13 cellular contexts compared by ENCODE assay signal in the genomic region with DNA sequence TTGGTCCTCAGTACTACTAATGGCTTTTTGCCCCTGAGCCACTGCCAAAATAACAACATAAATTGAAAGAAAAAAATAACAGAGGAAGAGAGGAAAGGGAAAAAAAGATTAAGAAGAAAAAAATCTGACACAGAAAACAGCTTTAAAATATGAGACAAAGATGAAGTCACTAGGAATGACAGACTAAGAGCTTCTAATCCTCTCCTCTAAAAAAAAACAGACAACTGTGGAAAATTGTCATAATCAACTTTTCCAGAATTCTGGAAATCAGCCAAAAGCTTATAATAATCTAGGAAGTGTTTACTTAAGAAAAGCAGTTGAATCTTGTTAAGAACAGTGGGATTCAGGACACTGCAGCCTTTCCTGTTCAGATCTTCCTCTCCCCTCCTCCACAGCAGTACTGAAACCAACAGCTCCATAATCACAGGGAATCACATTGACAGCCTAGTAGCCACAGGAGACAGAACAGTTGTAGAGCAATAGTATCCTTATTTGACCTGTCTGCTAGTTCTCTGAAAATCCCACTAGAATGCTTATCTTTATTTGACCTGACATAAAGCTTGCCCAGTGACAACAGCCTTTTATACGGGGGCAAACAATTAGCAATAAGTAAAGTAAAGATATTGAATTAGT. TPM values are rescaled to one million over a fixed set of nuclear protein-coding genes. Genes with fewer than 3 reads are reported as not detected.
DNase-seq lines count a peak whose midpoint lies in the region; ATAC-seq, FAIRE-seq and TF ChIP-seq lines count a peak whose summit lies in the region.
"Had no signal": no experiment of that assay in that cellular context is flagged by ENCODE, and none has a peak within 500 bp of the region (broad histone marks: within the 10 kb centered on the region; RNA-seq: fewer than 3 reads in every experiment).

No MANE protein-coding gene starts in this region.

- peak overlapping the region; percentile 19 for H3K9ac ChIP-seq in mesenchymal stem cell (ENCODE audit: low read length)

- no peaks in the 10 kb centered on the region for H3K27me3 ChIP-seq in mesenchymal stem cell (ENCODE audit: control insufficient read depth in 1 of 2, insufficient read depth in 1 of 2, low read length in 2 of 2)

- peak; percentile 92 for FAIRE-seq in D721Med (lab: Jason Lieb, UNC)

- H3K27me3 Mint-ChIP-seq in activated CD8-positive, alpha-beta T cell treated with anti-CD3 and anti-CD28 coated beads for 36 hours = no peaks in the 10 kb centered on the region

- no peak overlapping the region for H3K4ac ChIP-seq in mesenchymal stem cell (ENCODE audit: low read depth in 1 of 2, low read length in 2 of 2)

- no peak overlapping the region for H2AK5ac ChIP-seq in mesenchymal stem cell (ENCODE audit: low read length, severe bottlenecking)

- peaks cover 6% of the 10 kb centered on the region for H3K79me1 ChIP-seq in mesenchymal stem cell (replicated peaks; ENCODE audit: low read length, poor library complexity, severe bottlenecking)

- H3K9me3 Mint-ChIP-seq in activated CD8-positive, alpha-beta T cell treated with anti-CD3 and anti-CD28 coated beads for 36 hours = no peaks in the 10 kb centered on the region

- H2AFZ ChIP-seq in mesenchymal stem cell (ENCODE audit: low read depth, low read length) = no peak overlapping the region

- no peak overlapping the region for H4K8ac ChIP-seq in mesenchymal stem cell (ENCODE audit: low read length)

- H3K27ac Mint-ChIP-seq in activated CD8-positive, alpha-beta T cell treated with anti-CD3 and anti-CD28 coated beads for 36 hours = no peak overlapping the region
- H3K27ac Mint-ChIP-seq: activated CD8-positive, alpha-beta T cell treated with anti-CD3 and anti-CD28 coated beads, Interleukin-2, amount 10 ng/mL, durations not matched to agents 7 days and 5 days had no signal

- no peaks in the 10 kb centered on the region for H3K4me1 ChIP-seq in mesenchymal stem cell (ENCODE audit: control insufficient read depth, insufficient read depth, low read depth, low read length)

- H3K4me1 Mint-ChIP-seq in activated CD8-positive, alpha-beta T cell treated with anti-CD3 and anti-CD28 coated beads for 36 hours (ENCODE audit: low read depth) = peaks cover 2% of the 10 kb centered on the region

- H3K36me3 ChIP-seq in mesenchymal stem cell (ENCODE audit: control insufficient read depth in 1 of 2, insufficient read depth in 2 of 2, low read depth in 1 of 2, low read length in 2 of 2) = peaks cover 11 to 93% of the 10 kb centered on the region in 2 experiments

- no peak overlapping the region for H3K4me3 ChIP-seq in mesenchymal stem cell (ENCODE audit: insufficient read depth in 1 of 2, low read depth in 1 of 2, low read length in 2 of 2)
- H3K4me3 ChIP-seq: psoas muscle had no signal

- no peak overlapping the region for H3K14ac ChIP-seq in mesenchymal stem cell (ENCODE audit: low read length in 2 of 2)

- H2BK5ac ChIP-seq in mesenchymal stem cell (ENCODE audit: low read depth, low read length, poor library complexity, severe bottlenecking) = no peak overlapping the region

- no peak overlapping the region for H2BK15ac ChIP-seq in mesenchymal stem cell (ENCODE audit: low read depth, poor library complexity, severe bottlenecking)

- POLR2A ChIA-PET in activated CD8-positive, alpha-beta T cell treated with anti-CD3 and anti-CD28 coated beads for 36 hours (lab: Charles Lee) = interaction anchor here (0.6 kb wide), 1 partner anchor 23 kb away, joined by 3 read pairs; no protein-coding TSS in a partner anchor

- TF ChIP-seq CTCF in D721Med (IDR thresholded peaks at IDR 0.05; ENCODE audit: insufficient read depth, missing control alignments) = no peak
- TF ChIP-seq CTCF in activated CD8-positive, alpha-beta T cell treated with anti-CD3 and anti-CD28 coated beads for 36 hours (IDR thresholded peaks at IDR 0.05) = no peak

- intact Hi-C loops in activated CD8-positive, alpha-beta T cell treated with anti-CD3 and anti-CD28 coated beads for 36 hours (cut with micrococcal nuclease) = no loop called here

- CTCF ChIA-PET in activated CD8-positive, alpha-beta T cell treated with anti-CD3 and anti-CD28 coated beads for 36 hours (lab: Charles Lee) = interaction anchor here (1.0 kb wide), 1 partner anchor 9 kb away, joined by 3 read pairs; no protein-coding TSS in a partner anchor

- H2BK120ac ChIP-seq in mesenchymal stem cell (ENCODE audit: low read depth, low read length) = no peak overlapping the region

- H3K27ac ChIP-seq in mesenchymal stem cell (ENCODE audit: low read length, poor library complexity, severe bottlenecking) = no peak overlapping the region
- H3K27ac ChIP-seq: C4-2B, psoas muscle had no signal

- no peak overlapping the region for H3K23ac ChIP-seq in mesenchymal stem cell (ENCODE audit: low read length in 2 of 2)

- H3K9me3 ChIP-seq in mesenchymal stem cell (ENCODE audit: control insufficient read depth, low read length) = no peaks in the 10 kb centered on the region
- H3K9me3 ChIP-seq: psoas muscle had no signal

- H2BK12ac ChIP-seq in mesenchymal stem cell (ENCODE audit: low read length in 2 of 2) = no peak overlapping the region

- no peak overlapping the region for H3K18ac ChIP-seq in mesenchymal stem cell (ENCODE audit: low read depth in 1 of 2, low read length in 2 of 2)

- peaks cover 39% of the 10 kb centered on the region for H3K36me3 Mint-ChIP-seq in activated CD8-positive, alpha-beta T cell treated with anti-CD3 and anti-CD28 coated beads for 36 hours (ENCODE audit: low read depth)

- no CpG with 5 or more reads among the region's 1 CpG for WGBS in mesenchymal stem cell

- ATAC-seq in activated CD8-positive, alpha-beta T cell treated with anti-CD3 and anti-CD28 coated beads for 36 hours = no peak
- no peak for ATAC-seq in GM18858 (IDR thresholded peaks at IDR 0.05; ENCODE audit: unreplicated experiment)
- ATAC-seq: activated CD8-positive, alpha-beta T cell treated with anti-CD3 and anti-CD28 coated beads, Interleukin-2, amount 10 ng/mL, durations not matched to agents 7 days and 5 days had no signal

- DNase-seq in D721Med (ENCODE audit: insufficient read length, low spot score) (no peak), NCI-H69 (lab: John Stamatoyannopoulos, UW) (peak; percentile 42), dermis blood vessel endothelial cell (peak; percentile 62), mesenchymal stem cell (peak; percentile 81)
- no peak for DNase-seq in activated CD8-positive, alpha-beta T cell treated with anti-CD3 and anti-CD28 coated beads for 36 hours
- DNase-seq in activated CD4-positive, alpha-beta T cell treated with anti-CD3 and anti-CD28 coated beads, Interleukin-2, amount 50 U/mL, for 1 hour = no peak
- no peak for DNase-seq in stimulated activated CD4-positive, alpha-beta T cell treated with anti-CD3 and anti-CD28 coated beads, Interleukin-1b, Interleukin-23, amount 100 ng/mL, for 48 hours
- DNase-seq: activated CD8-positive, alpha-beta T cell treated with anti-CD3 and anti-CD28 coated beads, Interleukin-2, amount 10 ng/mL, durations not matched to agents 7 days and 5 days; NCI-H1694; psoas muscle; stimulated activated CD8-positive, alpha-beta memory T cell treated with anti-CD3 and anti-CD28 coated beads, Interleukin-4, amount 100 ng/mL, for 48 hours had no signal

- H4K91ac ChIP-seq in mesenchymal stem cell (ENCODE audit: low read length) = no peak overlapping the region

- H3K4me2 ChIP-seq in mesenchymal stem cell (ENCODE audit: low read length, poor library complexity, severe bottlenecking) = no peak overlapping the region

- H3K4me3 Mint-ChIP-seq in activated CD8-positive, alpha-beta T cell treated with anti-CD3 and anti-CD28 coated beads for 36 hours = no peak overlapping the region
- H3K4me3 Mint-ChIP-seq: activated CD8-positive, alpha-beta T cell treated with anti-CD3 and anti-CD28 coated beads, Interleukin-2, amount 10 ng/mL, durations not matched to agents 7 days and 5 days had no signal

RNA-seq across cellular contexts. Expression of a gene that starts 41.6 kb away (rescaled TPM):
- total RNA-seq in dermis blood vessel endothelial cell = 42.2 and 47.0 TPM in 2 replicates
- polyA plus RNA-seq in mesenchymal stem cell (2013, experiment 1 of 2) = 19.3 TPM
- 20.0 TPM for polyA plus RNA-seq in mesenchymal stem cell (2013, experiment 2 of 2)
- total RNA-seq in activated CD8-positive, alpha-beta T cell treated with anti-CD3 and anti-CD28 coated beads for 36 hours = 10 to 100 TPM; 26.8 to 27.7 TPM

Comparison
In these comparisons a context has a peak if more than half of its experiments do, and no peak if none do; other contexts are left out.
1. DNase-seq: peak in NCI-H69 (single experiment), dermis blood vessel endothelial cell (single experiment) and mesenchymal stem cell (single experiment); none in D721Med (single experiment), activated CD8-positive, alpha-beta T cell treated with anti-CD3 and anti-CD28 coated beads for 36 hours (single experiment), activated CD4-positive, alpha-beta T cell treated with anti-CD3 and anti-CD28 coated beads, Interleukin-2, amount 50 U/mL, for 1 hour (single experiment) and stimulated activated CD4-positive, alpha-beta T cell treated with anti-CD3 and anti-CD28 coated beads, Interleukin-1b, Interleukin-23, amount 100 ng/mL, for 48 hours (single experiment).